In the genomic region with DNA sequence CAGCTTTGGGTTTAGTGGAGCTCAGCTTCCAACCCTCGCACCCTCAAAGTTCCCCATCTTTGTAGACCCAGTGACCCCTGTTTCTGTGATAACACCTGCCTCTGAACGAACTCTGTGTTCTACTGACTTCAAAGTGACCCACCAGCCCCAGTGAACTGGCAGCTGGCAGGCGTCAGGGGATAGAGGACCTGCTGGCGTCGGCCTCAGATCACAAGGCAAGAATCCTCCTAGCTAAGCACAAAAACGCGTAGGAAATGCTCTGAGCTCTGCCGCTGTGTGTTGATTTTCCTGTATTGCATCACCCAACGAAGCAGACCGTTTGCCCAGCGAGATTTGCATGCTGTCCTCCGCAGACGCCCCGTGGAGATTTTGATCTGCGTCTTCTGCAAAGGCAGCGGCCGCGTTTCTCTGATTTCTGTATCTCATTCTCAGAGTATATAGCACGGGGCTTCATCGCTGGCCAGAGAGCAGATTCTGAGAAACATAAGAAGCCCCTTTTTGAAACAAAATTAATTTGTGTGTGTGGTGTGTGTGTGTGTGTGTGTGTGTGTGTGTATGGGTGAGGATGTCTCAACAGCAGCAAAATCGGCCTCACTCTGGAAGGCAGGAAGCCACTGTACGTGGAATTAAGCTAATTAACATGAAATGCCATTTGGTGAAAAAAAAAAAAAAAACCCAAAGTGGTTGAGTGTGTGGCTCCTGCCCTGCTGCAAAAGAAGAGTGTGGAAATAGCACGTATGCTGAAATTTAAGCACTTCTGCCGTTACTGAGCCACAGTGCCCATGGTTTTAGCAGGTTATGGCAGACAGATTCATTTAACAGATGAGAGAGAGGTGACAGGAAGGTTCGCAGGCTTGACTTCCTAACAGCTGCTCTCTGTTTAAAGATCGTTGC, we compare ENCODE assay signal across 8 cellular contexts. TPM values are rescaled to one million over a fixed set of nuclear protein-coding genes. Genes with fewer than 3 reads are reported as not detected.
DNase-seq lines count a peak whose midpoint lies in the region; ATAC-seq and TF ChIP-seq lines count a peak whose summit lies in the region.

No MANE protein-coding gene starts in this region.

- H2BK120ac ChIP-seq in IMR-90 (ENCODE audit: low read depth, low read length) = no peak overlapping the region
- no peak overlapping the region for H2BK120ac ChIP-seq in neuronal stem cell (ENCODE audit: low read depth, low read length)

- H3K36me3 ChIP-seq in IMR-90 (ENCODE audit: control insufficient read depth, insufficient read depth, low read length) = no peaks in the 10 kb centered on the region
- H3K36me3 ChIP-seq in neuronal stem cell (replicated peaks in 1 of 2; ENCODE audit: control insufficient read depth in 2 of 2, insufficient read depth in 2 of 2, low read length in 2 of 2) = no peaks in the 10 kb centered on the region

- H3K27ac Mint-ChIP-seq in CD14-positive monocyte (peak overlapping the region; percentile 92 to 99 (median 98)), type B pancreatic cell (peak overlapping the region; percentile 68)

- H3K4ac ChIP-seq in IMR-90 (ENCODE audit: low read depth, low read length) (no peak overlapping the region), neuronal stem cell (ENCODE audit: low read length) (no peak overlapping the region)

- POLR2A ChIA-PET in IMR-90 (lab: Charles Lee; ENCODE audit: unreplicated experiment) = no interaction called here

- CTCF ChIA-PET in IMR-90 (lab: Yijun Ruan, JAX) = no interaction called here

- H3K18ac ChIP-seq in IMR-90 (ENCODE audit: low read depth, low read length) = no peak overlapping the region
- no peak overlapping the region for H3K18ac ChIP-seq in neuronal stem cell (ENCODE audit: low read length)

- peak; percentile 50 for ATAC-seq in GM21390 (IDR thresholded peaks at IDR 0.05; ENCODE audit: unreplicated experiment)
- ATAC-seq in IMR-90 (ENCODE audit: low read depth) = peak; percentile 94

- H3K23ac ChIP-seq in IMR-90 (ENCODE audit: low read depth, low read length) = no peak overlapping the region
- H3K23ac ChIP-seq in neuronal stem cell (ENCODE audit: low read depth, low read length, poor library complexity) = no peak overlapping the region

- 7% methylated on average over 16 of the region's 26 CpGs; no CpG with 5 or more reads in 1 of the 2 experiments for WGBS in IMR-90 (ENCODE audit: extremely low coverage in 2 of 2, insufficient read length in 1 of 2), 2 experiments
- no CpG with 5 or more reads among the region's 26 CpGs for WGBS in neuronal stem cell (ENCODE audit: extremely low coverage in 2 of 2, insufficient read length in 2 of 2, insufficient replicate concordance in 1 of 2), 2 donors

- no peak overlapping the region for H2BK20ac ChIP-seq in IMR-90 (ENCODE audit: low read depth, low read length)

- H4K8ac ChIP-seq in IMR-90 (ENCODE audit: low read depth in 2 of 2, low read length in 2 of 2) (peak overlapping the region in 1 of 2 experiments; percentile 9; a peak in 1 of 4 replicates), neuronal stem cell (ENCODE audit: low read depth, low read length) (no peak overlapping the region)

- H2AK5ac ChIP-seq in IMR-90 (ENCODE audit: low read depth, low read length) (no peak overlapping the region), neuronal stem cell (ENCODE audit: low read depth, low read length) (no peak overlapping the region)

- peaks cover 0 to 1% (median 0%) of the 10 kb centered on the region in 3 donors for H3K27me3 Mint-ChIP-seq in CD14-positive monocyte (ENCODE audit: low read depth in 3 of 3)
- H3K27me3 Mint-ChIP-seq in type B pancreatic cell = peaks cover 17% of the 10 kb centered on the region

- no peak overlapping the region for H4K5ac ChIP-seq in IMR-90 (ENCODE audit: low read depth, low read length)

- peak overlapping the region; percentile 31; the same call in 1 of the 2 replicates for H3K27ac ChIP-seq in IMR-90 (ENCODE audit: insufficient read depth, low read length)
- H3K27ac ChIP-seq in neuronal stem cell (replicated peaks; ENCODE audit: low read length) = no peak overlapping the region

- no peak overlapping the region; the same call in 1 of the 2 replicates for H3K9ac ChIP-seq in IMR-90 (ENCODE audit: low read depth, low read length)
- no peak overlapping the region for H3K9ac ChIP-seq in neuronal stem cell (ENCODE audit: low read depth, low read length, poor library complexity)

- H3K36me3 Mint-ChIP-seq in CD14-positive monocyte (peaks cover 40 to 43% of the 10 kb centered on the region in 2 donors), type B pancreatic cell (no peaks in the 10 kb centered on the region)

- H3K4me3 Mint-ChIP-seq in CD14-positive monocyte = peak overlapping the region; percentile 86 to 92
- peak overlapping the region; percentile 81 for H3K4me3 Mint-ChIP-seq in type B pancreatic cell

- no peak overlapping the region for H3K14ac ChIP-seq in IMR-90 (replicated peaks; ENCODE audit: low read depth, low read length)
- H3K14ac ChIP-seq in neuronal stem cell (ENCODE audit: low read length) = no peak overlapping the region

- no peak for TF ChIP-seq RAD21 in IMR-90 (IDR thresholded peaks at IDR 0.05; ENCODE audit: low read length)

- H3K27me3 ChIP-seq in IMR-90 (ENCODE audit: control insufficient read depth, insufficient read depth, low read length) = no peaks in the 10 kb centered on the region
- H3K27me3 ChIP-seq in neuronal stem cell (ENCODE audit: control insufficient read depth in 3 of 3, insufficient read depth in 3 of 3, low read depth in 1 of 3, low read length in 3 of 3) = no peaks in the 10 kb centered on the region

- peaks cover 74% of the 10 kb centered on the region for H3K4me1 Mint-ChIP-seq in CD14-positive monocyte
- H3K4me1 Mint-ChIP-seq in type B pancreatic cell (ENCODE audit: unreplicated experiment) = peaks cover 8% of the 10 kb centered on the region

- no peak overlapping the region for H2BK12ac ChIP-seq in neuronal stem cell (ENCODE audit: low read length)

- H3K4me3 ChIP-seq in IMR-90 (ENCODE audit: insufficient read depth, low read depth, low read length) (no peak overlapping the region), fibroblast of pulmonary artery (replicated peaks; ENCODE audit: low read depth, low read length) (peak overlapping the region; percentile 27), neuronal stem cell (ENCODE audit: low read length in 2 of 2) (peak overlapping the region in 1 of 2 donors; percentile 31)

- intact Hi-C loops in CD14-positive monocyte (cut with micrococcal nuclease) = loop anchor here in 1 of 2 donors (1.0 kb wide), 1 partner anchor 55 kb away; the partner anchor contains the start of gene P2RY8
- intact Hi-C loops in IMR-90 (cut with micrococcal nuclease) = no loop called here

- peaks cover 0 to 3% (median 0%) of the 10 kb centered on the region in 7 donors for H3K9me3 Mint-ChIP-seq in CD14-positive monocyte
- peaks cover 10% of the 10 kb centered on the region for H3K9me3 Mint-ChIP-seq in type B pancreatic cell

- H2AFZ ChIP-seq in IMR-90 (replicated peaks; ENCODE audit: low read length, poor library complexity) (peak overlapping the region; percentile 47), neuronal stem cell (ENCODE audit: low read length) (peak overlapping the region; percentile 90)

- H4K91ac ChIP-seq in IMR-90 (ENCODE audit: insufficient read depth, low read depth, low read length) (no peak overlapping the region), neuronal stem cell (ENCODE audit: low read depth, low read length, poor library complexity) (no peak overlapping the region)

- H3K56ac ChIP-seq in IMR-90 (ENCODE audit: extremely low read depth, insufficient read depth, low read length) = no peak overlapping the region

- TF ChIP-seq CTCF in CD14-positive monocyte (IDR thresholded peaks at IDR 0.05) (no peak), IMR-90 (conservative IDR thresholded peaks at IDR 0.05; ENCODE audit: low read depth, low read length) (no peak), fibroblast of pulmonary artery (IDR thresholded peaks at IDR 0.05; ENCODE audit: low read length, missing control alignments) (no peak), type B pancreatic cell (conservative IDR thresholded peaks at IDR 0.05) (no peak)

- H3K4me1 ChIP-seq in IMR-90 (ENCODE audit: control insufficient read depth, insufficient read depth, low read length) = no peaks in the 10 kb centered on the region
- no peaks in the 10 kb centered on the region for H3K4me1 ChIP-seq in neuronal stem cell (ENCODE audit: control insufficient read depth in 2 of 2, insufficient read depth in 1 of 2, low read depth in 1 of 2, low read length in 2 of 2)

- BruUV-seq in IMR-90 (replicated peaks; lab: Mats Ljungman, UMichigan) = no TSS peak

- dilution Hi-C loops in IMR-90 (cut with HindIII; ENCODE audit: low sequenced_read_pairs, unreplicated experiment) = no loop called here

- TF ChIP-seq POLR2A in IMR-90 (IDR thresholded peaks at IDR 0.05; ENCODE audit: low read depth, low read length) = no peak

- no peak overlapping the region for H2AK9ac ChIP-seq in IMR-90 (replicated peaks; ENCODE audit: low read depth, low read length, poor library complexity)

- H2BK5ac ChIP-seq in IMR-90 (ENCODE audit: low read depth, low read length, poor library complexity, severe bottlenecking) = no peak overlapping the region
- H2BK5ac ChIP-seq in neuronal stem cell (ENCODE audit: low read length) = no peak overlapping the region

- H3K9me3 ChIP-seq in IMR-90 (ENCODE audit: control insufficient read depth, insufficient read depth, low read length) (peaks cover 9% of the 10 kb centered on the region; the same call in 1 of the 2 replicates), neuronal stem cell (replicated peaks in 1 of 2; ENCODE audit: control insufficient read depth in 2 of 2, insufficient read depth in 1 of 2, low read depth in 1 of 2, low read length in 2 of 2) (peaks cover 0 to 3% of the 10 kb centered on the region in 2 donors)

- H2BK15ac ChIP-seq in IMR-90 (ENCODE audit: low read depth, low read length) = no peak overlapping the region
- no peak overlapping the region for H2BK15ac ChIP-seq in neuronal stem cell (ENCODE audit: low read length)

- H3K79me1 ChIP-seq in IMR-90 (ENCODE audit: low read depth in 1 of 2, low read length in 2 of 2) (no peaks in the 10 kb centered on the region), neuronal stem cell (ENCODE audit: low read depth, low read length) (no peaks in the 10 kb centered on the region)

- H4K20me1 ChIP-seq in IMR-90 (ENCODE audit: insufficient read depth, low read length) = no peaks in the 10 kb centered on the region

- H3K4me2 ChIP-seq in IMR-90 (ENCODE audit: low read depth, low read length) (peak overlapping the region; percentile 56), neuronal stem cell (ENCODE audit: insufficient read depth, low read length, poor library complexity, severe bottlenecking) (no peak overlapping the region)

- peak; percentile 83 for DNase-seq in CD14-positive monocyte (ENCODE audit: low spot score)
- peak; percentile 76 for DNase-seq in IMR-90
- peak; percentile 46 for DNase-seq in activated T-cell treated with anti-CD3 and anti-CD28 coated beads for 1 hour (ENCODE audit: low read depth)
- peak; percentile 93 for DNase-seq in fibroblast of pulmonary artery (ENCODE audit: low read depth)
- no peak for DNase-seq in neuronal stem cell (ENCODE audit: low spot score)
- DNase-seq in type B pancreatic cell (ENCODE audit: extremely low spot score, unreplicated experiment) = peak; percentile 65
- DNase-seq in SHP77 treated with DMSO at 0.1 percent for 48 hours (lab: John Stamatoyannopoulos, UW) = no peak

- no peaks in the 10 kb centered on the region for H3K9me1 ChIP-seq in IMR-90 (ENCODE audit: insufficient read depth, low read length)

- in situ Hi-C loops in IMR-90 (cut with MboI; ENCODE audit: low sequenced_read_pairs) = no loop called here

RNA-seq across cellular contexts. Expression of gene ASMTL, which starts 29.2 kb away (rescaled TPM):
- 10 to 100 TPM; 31.0 to 31.5 TPM for polyA plus RNA-seq in CD14-positive monocyte
- 13.1 and 13.4 TPM in 2 replicates for total RNA-seq in IMR-90 (2012; rRNA removed)
- polyA plus RNA-seq in IMR-90 (2012; rRNA removed) = 33.4 and 34.6 TPM in 2 replicates
- 35.4 and 37.5 TPM in 2 replicates for polyA plus RNA-seq in IMR-90 (2012; cell fraction: cytosol; rRNA removed)
- polyA plus RNA-seq in IMR-90 (2012; cell fraction: nucleus; rRNA removed; ENCODE audit: low replicate concordance) = 26.1 and 39.1 TPM in 2 replicates
- 52.5 TPM for polyA plus RNA-seq in neuronal stem cell (2013, experiment 1 of 2)
- polyA plus RNA-seq in neuronal stem cell (2013, experiment 2 of 2) = 51.6 TPM
- total RNA-seq in type B pancreatic cell (ENCODE audit: low replicate concordance) = 20.2 and 31.5 TPM in 2 replicates

RNA-seq across cellular contexts. Expression of gene P2RY8, which starts 55.1 kb away (rescaled TPM):
- 10 to 100 TPM; 33.3 to 40.0 TPM for polyA plus RNA-seq in CD14-positive monocyte
- not detected in 2 replicates for total RNA-seq in IMR-90 (2012; rRNA removed)
- not detected in 2 replicates for polyA plus RNA-seq in IMR-90 (2012; rRNA removed)
- not detected in 2 replicates for polyA plus RNA-seq in IMR-90 (2012; cell fraction: cytosol; rRNA removed)
- not detected in 2 replicates for polyA plus RNA-seq in IMR-90 (2012; cell fraction: nucleus; rRNA removed; ENCODE audit: low replicate concordance)
- 0.26 TPM for polyA plus RNA-seq in neuronal stem cell (2013, experiment 1 of 2)
- polyA plus RNA-seq in neuronal stem cell (2013, experiment 2 of 2) = 0.29 TPM
- not detected in 2 replicates for total RNA-seq in type B pancreatic cell (ENCODE audit: low replicate concordance)

Comparison
In these comparisons a context has a peak if more than half of its experiments do, and no peak if none do; other contexts are left out.
1. DNase-seq: peak in CD14-positive monocyte (single experiment), IMR-90 (single experiment), activated T-cell treated with anti-CD3 and anti-CD28 coated beads for 1 hour (single experiment), fibroblast of pulmonary artery (single experiment) and type B pancreatic cell (single experiment); none in neuronal stem cell (single experiment) and SHP77 treated with DMSO at 0.1 percent for 48 hours (single experiment).